Comparison of ENCODE assay signal across 1 cellular context in genomic region chr10:133245439-133246235, GRCh38.
TF ChIP-seq lines count a peak whose summit lies in the region.

No MANE protein-coding gene starts in this region.

TF ChIP-seq in GM12878, 131 proteins besides CTCF, POLR2A, EP300 and RAD21:
- TF ChIP-seq SREBF2 (IDR thresholded peaks at IDR 0.05; ENCODE audit: low read length) (no peak), MLLT1 (IDR thresholded peaks at IDR 0.05) (no peak), NR2C2 (IDR thresholded peaks at IDR 0.05; ENCODE audit: borderline replicate concordance, control insufficient read depth, insufficient read length, low read depth) (no peak), IRF5 (IDR thresholded peaks at IDR 0.05; ENCODE audit: borderline replicate concordance) (no peak), FOXK2 (IDR thresholded peaks at IDR 0.05) (no peak), DPF2 (IDR thresholded peaks at IDR 0.05) (no peak), BCLAF1 (IDR thresholded peaks at IDR 0.05) (no peak), ZBTB40 (IDR thresholded peaks at IDR 0.05; ENCODE audit: borderline replicate concordance) (no peak), RAD51 (IDR thresholded peaks at IDR 0.05) (no peak), ZBTB11 (CRISPR knock-in tag; IDR thresholded peaks at IDR 0.05) (no peak), CUX1 (IDR thresholded peaks at IDR 0.05; ENCODE audit: insufficient replicate concordance, low read depth, low read length) (no peak), BCL3 (IDR thresholded peaks at IDR 0.05; ENCODE audit: borderline replicate concordance, insufficient read depth, low read depth, low read length, poor library complexity, severe bottlenecking) (no peak), RB1 (IDR thresholded peaks at IDR 0.05; ENCODE audit: borderline replicate concordance) (no peak), ZNF24 (IDR thresholded peaks at IDR 0.05) (no peak), ZBED1 (IDR thresholded peaks at IDR 0.05; ENCODE audit: borderline replicate concordance) (no peak), BCL11A (IDR thresholded peaks at IDR 0.05; ENCODE audit: low read depth, low read length) (no peak), POLR2AphosphoS5 (IDR thresholded peaks at IDR 0.05; ENCODE audit: low read length) (no peak), EZH2 (IDR thresholded peaks at IDR 0.05; ENCODE audit: borderline replicate concordance, control insufficient read depth, low read depth, low read length) (no peak)
